8 cellular contexts compared by ENCODE assay signal in genomic region chr3:129424185-129424841, GRCh38. TPM values are rescaled to one million over a fixed set of nuclear protein-coding genes. Genes with fewer than 3 reads are reported as not detected.
A peak's percentile ranks its signal among the peaks of the same experiment; 100 is the strongest.
DNase-seq lines count a peak whose midpoint lies in the region; ATAC-seq and TF ChIP-seq lines count a peak whose summit lies in the region.

No MANE protein-coding gene starts in this region.

- TF ChIP-seq POLR2A in ovary (IDR thresholded peaks at IDR 0.05): no peak

- H3K36me3 ChIP-seq in psoas muscle (ENCODE audit: insufficient read depth in 1 of 2, low read depth in 1 of 2) (no peaks in the 10 kb centered on the region), ovary (no peaks in the 10 kb centered on the region)

- H3K9me3 ChIP-seq in psoas muscle (no peaks in the 10 kb centered on the region), ovary (no peaks in the 10 kb centered on the region)

- peaks cover 4% of the 10 kb centered on the region for H3K36me3 Mint-ChIP-seq in nephron progenitor cell (ENCODE audit: low read depth)
- H3K36me3 Mint-ChIP-seq in naive thymus-derived CD8-positive, alpha-beta T cell: peaks cover 0 to 2% (median 0%) of the 10 kb centered on the region in 3 donors

- DNase-seq in RWPE1 (ENCODE audit: low spot score) (peak; percentile 48), nephron progenitor cell (no peak), DMS 273 treated with DMSO at 0.1 percent for 48 hours (lab: John Stamatoyannopoulos, UW) (no peak), psoas muscle (no peak), ovary (no peak)
- no peak for DNase-seq in naive thymus-derived CD8-positive, alpha-beta T cell

- ATAC-seq in GM18909 (IDR thresholded peaks at IDR 0.05; ENCODE audit: poor library complexity, unreplicated experiment) (peak; percentile 66), HG02973 (IDR thresholded peaks at IDR 0.05; ENCODE audit: unreplicated experiment) (peak; percentile 68), psoas muscle (no peak)
- no peak for ATAC-seq in naive thymus-derived CD8-positive, alpha-beta T cell

- CTCF ChIA-PET in RWPE1 (lab: Yijun Ruan, JAX): interaction anchor here (0.6 kb wide), 1 partner anchor 980 kb away, joined by 3 read pairs; no protein-coding TSS in a partner anchor

- H3K27ac Mint-ChIP-seq in nephron progenitor cell: peak overlapping the region; percentile 14
- H3K27ac Mint-ChIP-seq in naive thymus-derived CD8-positive, alpha-beta T cell: peak overlapping the region in 4 of 10 donors; percentile 27 to 39 (median 32)

- no peak overlapping the region for H3K27ac ChIP-seq in RWPE1
- H3K27ac ChIP-seq in psoas muscle: no peak overlapping the region
- H3K27ac ChIP-seq in ovary: no peak overlapping the region

- peaks cover 40% of the 10 kb centered on the region for H3K4me1 Mint-ChIP-seq in nephron progenitor cell
- H3K4me1 Mint-ChIP-seq in naive thymus-derived CD8-positive, alpha-beta T cell: peaks cover 20 to 33% (median 25%) of the 10 kb centered on the region in 4 donors

- no peaks in the 10 kb centered on the region for H3K27me3 ChIP-seq in psoas muscle (ENCODE audit: insufficient read depth in 3 of 3, low read length in 2 of 3)
- H3K27me3 ChIP-seq in ovary: no peaks in the 10 kb centered on the region

- no peaks in the 10 kb centered on the region for H3K9me3 Mint-ChIP-seq in nephron progenitor cell
- peaks cover 0 to 5% (median 0%) of the 10 kb centered on the region in 9 donors for H3K9me3 Mint-ChIP-seq in naive thymus-derived CD8-positive, alpha-beta T cell

- H3K4me3 ChIP-seq in psoas muscle: no peak overlapping the region
- no peak overlapping the region for H3K4me3 ChIP-seq in ovary

- TF ChIP-seq CTCF in RWPE1 (conservative IDR thresholded peaks at IDR 0.05; ENCODE audit: low read depth) (no peak), nephron progenitor cell (IDR thresholded peaks at IDR 0.05) (no peak), psoas muscle (IDR thresholded peaks at IDR 0.05) (no peak), ovary (IDR thresholded peaks at IDR 0.05) (no peak)

- H3K4me1 ChIP-seq in psoas muscle (peaks cover 6% of the 10 kb centered on the region), ovary (ENCODE audit: insufficient read depth) (no peaks in the 10 kb centered on the region)

- H3K4me3 Mint-ChIP-seq in nephron progenitor cell: no peak overlapping the region
- no peak overlapping the region for H3K4me3 Mint-ChIP-seq in naive thymus-derived CD8-positive, alpha-beta T cell

- no peak for TF ChIP-seq EP300 in ovary (IDR thresholded peaks at IDR 0.05)

- WGBS in psoas muscle, 3 donors: 76 to 80% (median 78%) methylated on average over 4 of the region's 4 CpGs
- WGBS in ovary, 3 donors: 80 to 84% (median 81%) methylated on average over 4 of the region's 4 CpGs

- intact Hi-C loops in psoas muscle (cut with DNase I): no loop called here
- intact Hi-C loops in ovary (cut with DNase I): no loop called here

- peaks cover 13% of the 10 kb centered on the region for H3K27me3 Mint-ChIP-seq in nephron progenitor cell (ENCODE audit: low read depth, poor library complexity)
- H3K27me3 Mint-ChIP-seq in naive thymus-derived CD8-positive, alpha-beta T cell: peaks cover 0 to 10% (median 0%) of the 10 kb centered on the region in 5 donors

- POLR2A ChIA-PET in RWPE1 (lab: Yijun Ruan, JAX; ENCODE audit: low non-redundant PET): no interaction called here
- POLR2A ChIA-PET in naive thymus-derived CD8-positive, alpha-beta T cell (lab: Charles Lee): no interaction called here

RNA-seq across cellular contexts. Expression of gene EFCAB12, which starts 4.1 kb away (rescaled TPM):
- total RNA-seq in psoas muscle (not detected), ovary (1 to 10 TPM in 6 of 7 donors, under 1 TPM in 1; 0.94 to 8.4 (median 1.7) TPM)
- polyA plus RNA-seq in psoas muscle (under 1 TPM in 2 of 3 donors, not detected in 1; 0.04 to 0.30 TPM), ovary (under 1 TPM; 0.53 to 0.67 TPM)
- total RNA-seq in naive thymus-derived CD8-positive, alpha-beta T cell: 1 to 10 TPM; 1.6 to 2.3 TPM
- polyA plus RNA-seq in naive thymus-derived CD8-positive, alpha-beta T cell: under 1 TPM in 2 of 3 donors, not detected in 1; 0.16 to 0.20 TPM

RNA-seq across cellular contexts. Expression of gene MBD4, which starts 15.4 kb away (rescaled TPM):
- 10 to 100 TPM; 16.0 to 23.1 (median 19.9) TPM for total RNA-seq in psoas muscle
- 10 to 100 TPM; 17.9 to 30.4 (median 18.1) TPM for polyA plus RNA-seq in psoas muscle
- total RNA-seq in ovary: 10 to 100 TPM; 26.8 to 60.0 (median 29.4) TPM
- 10 to 100 TPM; 19.5 to 28.0 TPM for polyA plus RNA-seq in ovary
- total RNA-seq in naive thymus-derived CD8-positive, alpha-beta T cell: 10 to 100 TPM; 58.2 to 61.1 TPM
- 10 to 100 TPM; 33.6 to 40.0 (median 35.9) TPM for polyA plus RNA-seq in naive thymus-derived CD8-positive, alpha-beta T cell

RNA-seq across cellular contexts. Expression of gene IFT122, which starts 15.7 kb away (rescaled TPM):
- 1 to 10 TPM; 4.5 to 7.3 (median 5.7) TPM for total RNA-seq in psoas muscle
- 1 to 10 TPM; 2.3 to 4.3 (median 3.2) TPM for polyA plus RNA-seq in psoas muscle
- total RNA-seq in ovary: 10 to 100 TPM; 27.7 to 58.1 (median 46.7) TPM
- 10 to 100 TPM; 20.8 to 32.6 TPM for polyA plus RNA-seq in ovary
- 10 to 100 TPM; 22.9 to 25.2 TPM for total RNA-seq in naive thymus-derived CD8-positive, alpha-beta T cell
- 1 to 10 TPM; 3.3 to 6.5 (median 3.5) TPM for polyA plus RNA-seq in naive thymus-derived CD8-positive, alpha-beta T cell

Comparison
In these comparisons a context has a peak if more than half of its experiments do, and no peak if none do; other contexts are left out.
1. ATAC-seq: peak in GM18909 (single experiment) and HG02973 (single experiment); none in psoas muscle (0 of 4) and naive thymus-derived CD8-positive, alpha-beta T cell (0 of 2).